ENCODE assay signal across 8 cellular contexts in genomic region chr3:114899186-114899931, GRCh38.
DNase-seq lines count a peak whose midpoint lies in the region; FAIRE-seq and TF ChIP-seq lines count a peak whose summit lies in the region.

No MANE protein-coding gene starts in this region.

- H3K27me3 ChIP-seq in left ventricle myocardium inferior (ENCODE audit: low read depth): no peaks in the 10 kb centered on the region
- no peaks in the 10 kb centered on the region for H3K27me3 ChIP-seq in small intestine (ENCODE audit: control insufficient read depth in 2 of 2, insufficient read depth in 2 of 2, low read length in 2 of 2)
- H3K27me3 ChIP-seq in uterus: no peaks in the 10 kb centered on the region

- no peak overlapping the region for H3K27ac Mint-ChIP-seq in chondrocyte (ENCODE audit: unreplicated experiment)

- no peaks in the 10 kb centered on the region for H3K27me3 Mint-ChIP-seq in chondrocyte (ENCODE audit: low read depth)

- peaks cover 50% of the 10 kb centered on the region for H3K4me1 ChIP-seq in left ventricle myocardium inferior
- peaks cover 3 to 5% of the 10 kb centered on the region in 2 donors for H3K4me1 ChIP-seq in small intestine (ENCODE audit: control insufficient read depth in 2 of 2, insufficient read depth in 1 of 2, low read depth in 1 of 2, low read length in 1 of 2)
- H3K4me1 ChIP-seq in uterus: no peaks in the 10 kb centered on the region

- H3K27ac ChIP-seq in left ventricle myocardium inferior (replicated peaks) (peak overlapping the region; percentile 73), small intestine (ENCODE audit: low read depth in 1 of 2, low read length in 1 of 2) (no peak overlapping the region), uterus (no peak overlapping the region)

- H3K4me1 Mint-ChIP-seq in chondrocyte (ENCODE audit: low read depth): peaks cover 6% of the 10 kb centered on the region

- H3K4me3 ChIP-seq in left ventricle myocardium inferior: peak overlapping the region; percentile 20
- no peak overlapping the region for H3K4me3 ChIP-seq in small intestine (ENCODE audit: low read depth in 1 of 2, low read length in 2 of 2)
- no peak overlapping the region for H3K4me3 ChIP-seq in uterus

- H3K9me3 Mint-ChIP-seq in chondrocyte (ENCODE audit: low read depth): no peaks in the 10 kb centered on the region

- no peaks in the 10 kb centered on the region for H3K36me3 ChIP-seq in left ventricle myocardium inferior
- H3K36me3 ChIP-seq in small intestine (ENCODE audit: control insufficient read depth in 2 of 2, insufficient read depth in 2 of 2, low read length in 2 of 2): no peaks in the 10 kb centered on the region
- no peaks in the 10 kb centered on the region for H3K36me3 ChIP-seq in uterus

- H3K36me3 Mint-ChIP-seq in chondrocyte (ENCODE audit: low read depth): no peaks in the 10 kb centered on the region

- no peak overlapping the region for H3K4me3 Mint-ChIP-seq in chondrocyte (ENCODE audit: unreplicated experiment)

- no peak for TF ChIP-seq POLR2A in uterus (IDR thresholded peaks at IDR 0.05)

- no peaks in the 10 kb centered on the region for H3K9me3 ChIP-seq in left ventricle myocardium inferior (replicated peaks)
- H3K9me3 ChIP-seq in small intestine (ENCODE audit: control insufficient read depth, low read depth): no peaks in the 10 kb centered on the region
- H3K9me3 ChIP-seq in uterus: no peaks in the 10 kb centered on the region

- intact Hi-C loops in left ventricle myocardium inferior (cut with micrococcal nuclease) (no loop called here), uterus (cut with DNase I; ENCODE audit: low total_unique reads) (no loop called here)

- FAIRE-seq in small intestine (lab: Jason Lieb, UNC): no peak

- WGBS in small intestine, 3 donors: 21 to 53% (median 32%) methylated on average over 4 of the region's 4 CpGs

- DNase-seq in HT-29 (ENCODE audit: low spot score) (peak; percentile 74), NCI-H524 (lab: John Stamatoyannopoulos, UW) (peak; percentile 73 to 88), left ventricle myocardium inferior (no peak), small intestine (peak; percentile 48), uterus (no peak), chondrocyte (ENCODE audit: low spot score) (no peak)
- DNase-seq in stimulated activated CD4-positive, alpha-beta T cell treated with anti-CD3 and anti-CD28 coated beads, Interleukin-4, amount 100 ng/mL, for 1 hour: no peak
- no peak for DNase-seq in effector CD8-positive, alpha-beta T cell (lab: John Stamatoyannopoulos, UW)

- TF ChIP-seq CTCF in left ventricle myocardium inferior (IDR thresholded peaks at IDR 0.05; ENCODE audit: borderline replicate concordance) (no peak), uterus (IDR thresholded peaks at IDR 0.05) (no peak), chondrocyte (IDR thresholded peaks at IDR 0.05) (no peak)

Comparison
In these comparisons a context has a peak if more than half of its experiments do, and no peak if none do; other contexts are left out.
1. DNase-seq: peak in HT-29 (single experiment), NCI-H524 (2 of 2) and small intestine (single experiment); none in left ventricle myocardium inferior (single experiment), stimulated activated CD4-positive, alpha-beta T cell treated with anti-CD3 and anti-CD28 coated beads, Interleukin-4, amount 100 ng/mL, for 1 hour (single experiment), uterus (0 of 2), effector CD8-positive, alpha-beta T cell (single experiment) and chondrocyte (single experiment).